Comparison of ENCODE assay signal across 20 cellular contexts in genomic region chr14:90615444-90616095, GRCh38.
DNase-seq lines count a peak whose midpoint lies in the region; ATAC-seq and TF ChIP-seq lines count a peak whose summit lies in the region.
"Had no signal": no experiment of that assay in that cellular context is flagged by ENCODE, and none has a peak within 500 bp of the region (broad histone marks: within the 10 kb centered on the region; RNA-seq: fewer than 3 reads in every experiment).

No MANE protein-coding gene starts in this region.

- H3K4me1 Mint-ChIP-seq in WTC11, result peaks cover 25% of the 10 kb centered on the region
- H3K4me1 Mint-ChIP-seq in osteocyte (ENCODE audit: unreplicated experiment), result peaks cover 21% of the 10 kb centered on the region

- no peaks in the 10 kb centered on the region for H3K36me3 Mint-ChIP-seq in WTC11
- peaks cover 11% of the 10 kb centered on the region for H3K36me3 Mint-ChIP-seq in osteocyte (ENCODE audit: unreplicated experiment)
- H3K36me3 Mint-ChIP-seq: CD14-positive monocyte had no signal

- H3K9me3 Mint-ChIP-seq in WTC11, result no peaks in the 10 kb centered on the region
- no peaks in the 10 kb centered on the region for H3K9me3 Mint-ChIP-seq in osteocyte (ENCODE audit: unreplicated experiment)
- H3K9me3 Mint-ChIP-seq: CD14-positive monocyte had no signal

- H3K27me3 Mint-ChIP-seq in WTC11 (ENCODE audit: low read depth) (no peaks in the 10 kb centered on the region), osteocyte (ENCODE audit: unreplicated experiment) (no peaks in the 10 kb centered on the region)

- H3K27ac Mint-ChIP-seq in WTC11 (peak overlapping the region; percentile 47), osteocyte (ENCODE audit: unreplicated experiment) (peak overlapping the region; percentile 31)

- WGBS in heart right ventricle, 2 donors, result 53 to 58% methylated on average over 9 of the region's 9 CpGs

- POLR2A ChIA-PET in WTC11 (lab: Charles Lee), result interaction anchor here (0.6 kb wide), 1 partner anchor 53 kb away, joined by 4 read pairs; no protein-coding TSS in a partner anchor

- H3K4me1 ChIP-seq in BE2C, result peaks cover 24% of the 10 kb centered on the region
- peaks cover 4 to 61% (median 53%) of the 10 kb centered on the region in 9 donors for H3K4me1 ChIP-seq in heart right ventricle

- ATAC-seq in WTC11 (peak; percentile 56), heart right ventricle (peak in 6 of 8 donors; percentile 69 to 85 (median 78)), GM19328 (IDR thresholded peaks at IDR 0.05; ENCODE audit: unreplicated experiment) (no peak)
- ATAC-seq: stimulated activated naive CD8-positive, alpha-beta T cell treated with anti-CD3 and anti-CD28 coated beads, Interleukin-15, Interleukin-2, amounts not matched to agents 100 U/mL and 50 U/mL, for 24 hours had no signal

- no peak overlapping the region for H3K4me3 ChIP-seq in BE2C (ENCODE audit: low read depth, low read length)
- peak overlapping the region in 6 of 10 donors; percentile 15 to 46 (median 31) for H3K4me3 ChIP-seq in heart right ventricle
- H3K4me3 ChIP-seq: vagina had no signal

- H3K9me3 ChIP-seq in BE2C, result no peaks in the 10 kb centered on the region
- no peaks in the 10 kb centered on the region for H3K9me3 ChIP-seq in heart right ventricle
- H3K9me3 ChIP-seq: vagina had no signal

- H3K27ac ChIP-seq in heart right ventricle, result peak overlapping the region in 9 of 10 donors; percentile 4 to 80 (median 65)
- H3K27ac ChIP-seq: KMS-11, vagina had no signal

- CTCF ChIA-PET in WTC11 (lab: Charles Lee), result no interaction called here

- no peak overlapping the region for H3K4me3 Mint-ChIP-seq in WTC11
- no peak overlapping the region for H3K4me3 Mint-ChIP-seq in osteocyte (ENCODE audit: unreplicated experiment)
- H3K4me3 Mint-ChIP-seq: CD14-positive monocyte had no signal

- H3K27me3 ChIP-seq in BE2C (no peaks in the 10 kb centered on the region), heart right ventricle (no peaks in the 10 kb centered on the region)
- H3K27me3 ChIP-seq: vagina had no signal

- DNase-seq in BE2C (peak; percentile 39), WTC11 (ENCODE audit: low spot score) (no peak), heart right ventricle (peak in 1 of 2 donors; percentile 46), osteocyte (ENCODE audit: extremely low spot score, unreplicated experiment) (no peak), cerebellar cortex (ENCODE audit: low spot score) (no peak), NCI-H524 treated with DMSO at 0.1 percent for 48 hours (lab: John Stamatoyannopoulos, UW) (no peak), foreskin melanocyte (no peak)
- DNase-seq: activated CD4-positive, CD25-positive, alpha-beta regulatory T cell treated with anti-CD3 and anti-CD28 coated beads, Interleukin-2, amount 50 U/mL, for 72 hours; activated gamma-delta T cell; aorta; DMS79; hippocampal formation; kidney glomerular epithelial cell; NCI-H1105 treated with DMSO at 0.1 percent for 48 hours; SIG-M5; stimulated activated naive CD8-positive, alpha-beta T cell treated with anti-CD3 and anti-CD28 coated beads, Interleukin-15, Interleukin-2, amounts not matched to agents 100 U/mL and 50 U/mL, for 24 hours had no signal

- no peak for TF ChIP-seq CTCF in BE2C (IDR thresholded peaks at IDR 0.05; ENCODE audit: low read depth, low read length)
- TF ChIP-seq CTCF in WTC11 (IDR thresholded peaks at IDR 0.05), result no peak
- no peak for TF ChIP-seq CTCF in heart right ventricle (IDR thresholded peaks at IDR 0.05)
- no peak for TF ChIP-seq CTCF in osteocyte (IDR thresholded peaks at IDR 0.05)

- intact Hi-C loops in heart right ventricle (cut with DNase I), result loop anchor here in 1 of 10 donors (5.0 kb wide), 1 partner anchor 82 kb away; no protein-coding TSS in a partner anchor

- H3K36me3 ChIP-seq in BE2C, result no peaks in the 10 kb centered on the region; the same call in 1 of the 2 replicates
- peaks cover 0 to 15% (median 0%) of the 10 kb centered on the region in 9 donors for H3K36me3 ChIP-seq in heart right ventricle
- H3K36me3 ChIP-seq: vagina had no signal

TF ChIP-seq in WTC11, 78 proteins besides CTCF, POLR2A, EP300 and RAD21:
- TF ChIP-seq HMGA2 (CRISPR knock-in tag; IDR thresholded peaks at IDR 0.05), result no peak
- TF ChIP-seq PRDM15 (CRISPR knock-in tag; IDR thresholded peaks at IDR 0.05), result peak; percentile 84
TF ChIP-seq in WTC11: peak in this region for 1.
